ENCODE assay signal across 1 cellular context in the genomic region with DNA sequence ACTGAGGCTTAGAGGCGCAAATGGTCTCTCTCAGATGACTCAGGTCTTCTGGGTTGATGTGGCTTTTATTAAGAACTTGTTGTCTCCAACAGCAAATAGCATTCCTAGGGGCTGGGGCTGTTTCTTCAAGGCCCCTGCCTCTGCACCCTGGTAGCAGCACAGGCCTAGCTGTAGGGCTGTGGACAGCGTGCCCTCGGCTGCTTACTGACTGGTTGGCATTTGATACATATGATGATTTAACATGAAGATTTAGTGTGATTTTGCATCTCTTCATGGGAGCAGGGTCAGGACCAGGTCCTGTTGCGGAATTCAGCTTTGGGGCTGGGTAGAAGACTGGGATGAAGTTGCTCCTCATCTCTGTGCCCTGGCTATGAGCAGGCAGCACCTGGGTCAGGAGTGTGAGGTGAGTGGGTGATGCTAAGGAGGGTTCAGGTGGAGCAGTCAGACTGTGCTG.
TF ChIP-seq lines count a peak whose summit lies in the region.

No MANE protein-coding gene starts in this region.

TF ChIP-seq in IMR-90, 13 proteins besides CTCF, POLR2A, EP300 and RAD21:
- TF ChIP-seq MXI1 (IDR thresholded peaks at IDR 0.05; ENCODE audit: borderline replicate concordance, low read depth, low read length) (no peak), RFX5 (IDR thresholded peaks at IDR 0.05; ENCODE audit: low read depth, low read length) (no peak), MAFK (IDR thresholded peaks at IDR 0.05; ENCODE audit: low read depth, low read length) (no peak), MAZ (IDR thresholded peaks at IDR 0.05; ENCODE audit: borderline replicate concordance, low read depth, low read length) (peak; percentile 52; the same call in 1 of the 2 replicates), CEBPB (IDR thresholded peaks at IDR 0.05; ENCODE audit: low read depth, low read length) (no peak), FOS (IDR thresholded peaks at IDR 0.05; ENCODE audit: low read depth, low read length) (0 out of 2 replicates have a peak, but pooled peaks have one; percentile 0)
- TF ChIP-seq, protein P1, sequence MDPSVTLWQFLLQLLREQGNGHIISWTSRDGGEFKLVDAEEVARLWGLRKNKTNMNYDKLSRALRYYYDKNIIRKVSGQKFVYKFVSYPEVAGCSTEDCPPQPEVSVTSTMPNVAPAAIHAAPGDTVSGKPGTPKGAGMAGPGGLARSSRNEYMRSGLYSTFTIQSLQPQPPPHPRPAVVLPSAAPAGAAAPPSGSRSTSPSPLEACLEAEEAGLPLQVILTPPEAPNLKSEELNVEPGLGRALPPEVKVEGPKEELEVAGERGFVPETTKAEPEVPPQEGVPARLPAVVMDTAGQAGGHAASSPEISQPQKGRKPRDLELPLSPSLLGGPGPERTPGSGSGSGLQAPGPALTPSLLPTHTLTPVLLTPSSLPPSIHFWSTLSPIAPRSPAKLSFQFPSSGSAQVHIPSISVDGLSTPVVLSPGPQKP (IDR thresholded peaks at IDR 0.05; ENCODE audit: borderline replicate concordance, low read depth, low read length), result no peak
